Comparison of ENCODE assay signal across 33 cellular contexts in genomic region chr1:22535399-22535798, GRCh38. TPM values are rescaled to one million over a fixed set of nuclear protein-coding genes. Genes with fewer than 3 reads are reported as not detected.
"Had no signal": no experiment of that assay in that cellular context is flagged by ENCODE, and none has a peak within 500 bp of the region (broad histone marks: within the 10 kb centered on the region; RNA-seq: fewer than 3 reads in every experiment).

No MANE protein-coding gene starts in this region.

- H3K4me1 ChIP-seq: SJSA1 had no signal

- H3K27ac ChIP-seq: PC-9, RWPE1, SJSA1 had no signal

- H3K36me3 ChIP-seq: MG63, SJSA1 had no signal

- ATAC-seq: Panc1, Right ventricle myocardium inferior had no signal

- H3K4me2 ChIP-seq: PC-9, SK-N-SH had no signal

- H3K9me3 ChIP-seq: MG63, SJSA1, SK-N-SH had no signal

- H3K4me3 ChIP-seq: MG63, PC-9, SJSA1 had no signal

- H3K9ac ChIP-seq: SK-N-SH had no signal

- DNase-seq: Kasumi-1, KG1, MG63, NCI-H1048, NCI-H1105 treated with DMSO at 0.1 percent for 48 hours, NCI-H1417, NCI-H1436, NCI-H146, NCI-H1694, NCI-H187, NCI-H1930, NCI-H2029 treated with DMSO at 0.1 percent for 48 hours, NCI-H2081 treated with DMSO at 0.1 percent for 48 hours, NCI-H2107, NCI-H2171 treated with DMSO at 0.1 percent for 48 hours, NCI-H2227 treated with DMSO at 0.1 percent for 48 hours, NCI-H345, NCI-H446, NCI-H510A treated with DMSO at 0.1 percent for 48 hours, NCI-H524 treated with DMSO at 0.1 percent for 48 hours, NCI-H526 treated with DMSO at 0.1 percent for 48 hours, NCI-H774, PC-9, SHP77 treated with DMSO at 0.1 percent for 48 hours, SK-N-SH, SW 1271 had no signal

- H3K27me3 ChIP-seq: MG63, SJSA1 had no signal

RNA-seq across cellular contexts. Expression of gene EPHA8, which starts 27.9 kb away (rescaled TPM):
- total RNA-seq: M059J, OCI-LY7, PC-9, Right ventricle myocardium inferior, RPMI7951, SJSA1 had no signal
